Comparison of ENCODE assay signal across 9 cellular contexts in the genomic region with DNA sequence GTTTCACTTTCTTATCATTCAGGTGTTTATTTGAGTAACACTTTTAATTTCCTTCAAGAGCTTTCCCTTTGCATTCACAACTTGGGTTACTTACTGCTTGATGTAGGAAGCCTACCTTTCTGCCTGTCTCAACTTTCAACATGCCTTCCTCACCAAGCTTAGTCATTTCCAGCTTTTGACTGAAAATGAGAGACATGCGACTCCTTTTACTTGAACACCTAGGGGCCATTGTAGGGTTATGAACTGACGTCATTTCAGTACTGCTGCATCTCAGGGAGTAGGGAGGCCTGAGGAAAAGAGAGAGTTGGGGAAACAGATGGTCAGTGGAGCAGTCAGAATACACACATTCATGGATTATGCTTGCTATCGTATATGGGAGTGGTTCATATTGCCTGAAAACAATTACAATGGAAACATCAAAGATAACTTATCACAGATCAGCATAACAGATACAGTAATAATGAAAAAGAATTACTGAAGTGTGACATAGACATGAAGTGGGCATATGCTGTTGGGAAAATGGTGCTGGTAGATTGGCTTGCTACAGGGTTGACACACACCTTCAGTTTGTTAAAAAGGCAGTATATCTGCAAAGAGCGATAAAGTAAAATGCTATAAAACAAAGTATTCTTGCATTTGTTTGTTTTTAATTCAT. TPM values are rescaled to one million over a fixed set of nuclear protein-coding genes. Genes with fewer than 3 reads are reported as not detected.
DNase-seq lines count a peak whose midpoint lies in the region; ATAC-seq, FAIRE-seq and TF ChIP-seq lines count a peak whose summit lies in the region.
"Had no signal": no experiment of that assay in that cellular context is flagged by ENCODE, and none has a peak within 500 bp of the region (broad histone marks: within the 10 kb centered on the region; RNA-seq: fewer than 3 reads in every experiment).

No MANE protein-coding gene starts in this region.

- ATAC-seq in GM18867 (IDR thresholded peaks at IDR 0.05; ENCODE audit: unreplicated experiment) (peak; percentile 96), GM21576 (IDR thresholded peaks at IDR 0.05; ENCODE audit: unreplicated experiment) (peak; percentile 98), HG03460 (IDR thresholded peaks at IDR 0.05; ENCODE audit: unreplicated experiment) (peak; percentile 99)

- peaks cover 28% of the 10 kb centered on the region for H3K79me2 ChIP-seq in keratinocyte (ENCODE audit: control insufficient read depth, insufficient read depth, low read length)

- no peaks in the 10 kb centered on the region for H3K9me3 ChIP-seq in keratinocyte (ENCODE audit: control insufficient read depth, low read depth, low read length)

- peaks cover 4% of the 10 kb centered on the region for H4K20me1 ChIP-seq in keratinocyte (ENCODE audit: control insufficient read depth, extremely low read depth, insufficient read depth, low read length)

- H3K36me3 Mint-ChIP-seq in chondrocyte (ENCODE audit: low read depth) (peaks cover 13% of the 10 kb centered on the region), osteocyte (ENCODE audit: unreplicated experiment) (peaks cover 27% of the 10 kb centered on the region)

- peaks cover 6 to 11% of the 10 kb centered on the region in 2 experiments for H3K36me3 ChIP-seq in keratinocyte (ENCODE audit: control insufficient read depth in 2 of 2, extremely low read depth in 1 of 2, insufficient read depth in 2 of 2, low read length in 2 of 2)

- TF ChIP-seq CTCF in keratinocyte (optimal IDR thresholded peaks at IDR 0.05 in 1 of 3, IDR thresholded peaks at IDR 0.05 in 1 of 3, conservative IDR thresholded peaks at IDR 0.05 in 1 of 3; ENCODE audit: extremely low read depth in 1 of 3, insufficient read depth in 2 of 3, low read length in 3 of 3) (no peak), chondrocyte (IDR thresholded peaks at IDR 0.05) (no peak), osteocyte (IDR thresholded peaks at IDR 0.05) (no peak)

- H3K4me1 Mint-ChIP-seq in chondrocyte (ENCODE audit: low read depth) (peaks cover 32% of the 10 kb centered on the region), osteocyte (ENCODE audit: unreplicated experiment) (peaks cover 28% of the 10 kb centered on the region)

- no peak overlapping the region for H3K27ac Mint-ChIP-seq in chondrocyte (ENCODE audit: unreplicated experiment)
- H3K27ac Mint-ChIP-seq in osteocyte (ENCODE audit: unreplicated experiment), result no peak overlapping the region

- no peak overlapping the region for H3K4me2 ChIP-seq in keratinocyte (ENCODE audit: control insufficient read depth, extremely low read depth, insufficient read depth, low read depth, low read length)

- H3K4me1 ChIP-seq in keratinocyte (ENCODE audit: control insufficient read depth, extremely low read depth, insufficient read depth, low read length), result no peaks in the 10 kb centered on the region

- no peaks in the 10 kb centered on the region for H3K9me1 ChIP-seq in keratinocyte (ENCODE audit: control insufficient read depth, extremely low read depth, insufficient read depth, low read length)

- H3K4me3 Mint-ChIP-seq in chondrocyte (ENCODE audit: unreplicated experiment) (no peak overlapping the region), osteocyte (ENCODE audit: unreplicated experiment) (no peak overlapping the region)

- dilution Hi-C loops in keratinocyte (cut with MboI; ENCODE audit: extremely low pct_ligation_motif_present, low sequenced_read_pairs), result loop anchor here (25.0 kb wide), 1 partner anchor 251 kb away; no protein-coding TSS in a partner anchor

- H3K27me3 Mint-ChIP-seq in chondrocyte (ENCODE audit: low read depth), result no peaks in the 10 kb centered on the region
- H3K27me3 Mint-ChIP-seq in osteocyte (ENCODE audit: unreplicated experiment), result no peaks in the 10 kb centered on the region

- H3K9me3 Mint-ChIP-seq in chondrocyte (ENCODE audit: low read depth) (no peaks in the 10 kb centered on the region), osteocyte (ENCODE audit: unreplicated experiment) (no peaks in the 10 kb centered on the region)

- no peak overlapping the region for H3K4me3 ChIP-seq in keratinocyte (ENCODE audit: control insufficient read depth in 2 of 3, extremely low read depth in 1 of 3, insufficient read depth in 2 of 3, low read depth in 1 of 3, low read length in 3 of 3)

- H3K27me3 ChIP-seq in keratinocyte (ENCODE audit: control insufficient read depth, extremely low read depth, insufficient read depth, low read length), result no peaks in the 10 kb centered on the region

- DNase-seq in keratinocyte (ENCODE audit: low read depth, low spot score) (no peak), NCI-H2029 (lab: John Stamatoyannopoulos, UW) (no peak), chondrocyte (ENCODE audit: low spot score) (no peak), NCI-H2196 (lab: John Stamatoyannopoulos, UW; ENCODE audit: unreplicated experiment) (no peak), osteocyte (ENCODE audit: extremely low spot score, unreplicated experiment) (no peak)
- DNase-seq: NCI-H345 had no signal

- no peak overlapping the region for H2AFZ ChIP-seq in keratinocyte (ENCODE audit: control insufficient read depth, low read length)

- no peak overlapping the region for H3K9ac ChIP-seq in keratinocyte (ENCODE audit: control insufficient read depth, extremely low read depth, insufficient read depth, low read length)

- no peak overlapping the region for H3K27ac ChIP-seq in keratinocyte (ENCODE audit: control insufficient read depth, insufficient read depth, low read length)

- peak; percentile 68 for FAIRE-seq in keratinocyte (lab: Jason Lieb, UNC)

RNA-seq across cellular contexts. Expression of a gene that starts 25.7 kb away (rescaled TPM):
- 16.7 to 29.0 TPM (median 22.2 TPM) in 3 replicates for polyA plus RNA-seq in keratinocyte
- 147 TPM for polyA plus RNA-seq in keratinocyte (2011; ENCODE audit: low read depth)
- polyA plus RNA-seq in keratinocyte (2011; cell fraction: cytosol; rRNA removed), result 10.9 and 23.1 TPM in 2 replicates
- polyA plus RNA-seq in keratinocyte (2011; cell fraction: nucleus; rRNA removed), result 37.1 and 48.2 TPM in 2 replicates
- polyA plus RNA-seq in keratinocyte (2012; ENCODE audit: low replicate concordance), result 16.4 and 41.4 TPM in 2 replicates
- polyA minus RNA-seq in keratinocyte, result 2.8 to 37.8 TPM (median 22.9 TPM) in 3 replicates
- polyA minus RNA-seq in keratinocyte (2011; cell fraction: cytosol; rRNA and poly(A)+ RNA removed), result 20.3 TPM
- 37.9 and 81.3 TPM in 2 replicates for polyA minus RNA-seq in keratinocyte (2011; cell fraction: nucleus; rRNA and poly(A)+ RNA removed)
- total RNA-seq in chondrocyte (20.0 to 22.3 TPM (median 20.0 TPM) in 3 replicates), osteocyte (15.5 and 18.5 TPM in 2 replicates)
